In the genomic region with DNA sequence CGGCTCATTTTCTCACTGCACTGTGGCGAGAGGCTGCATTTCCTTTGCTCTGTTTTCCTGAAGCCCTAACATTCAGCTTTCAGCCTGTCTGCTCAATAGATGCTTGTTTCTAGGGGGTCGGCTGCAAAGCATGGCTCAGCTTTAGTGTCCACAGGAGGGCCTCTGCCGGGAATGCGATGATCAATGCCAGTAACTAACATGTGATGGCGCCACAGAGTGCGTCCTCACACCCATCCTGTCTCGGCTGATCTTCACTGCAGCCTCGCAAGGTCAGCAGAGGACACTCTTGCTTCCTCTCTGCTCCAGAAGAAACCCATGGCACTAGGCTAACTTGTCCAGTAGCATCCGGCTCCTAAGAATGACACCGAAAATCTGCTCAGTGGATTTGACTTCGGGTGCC, we compare ENCODE assay signal across 21 cellular contexts.
DNase-seq lines count a peak whose midpoint lies in the region; TF ChIP-seq lines count a peak whose summit lies in the region.
"Had no signal": no experiment of that assay in that cellular context is flagged by ENCODE, and none has a peak within 500 bp of the region (broad histone marks: within the 10 kb centered on the region; RNA-seq: fewer than 3 reads in every experiment).

No MANE protein-coding gene starts in this region.

- H2AK5ac ChIP-seq in H9 (ENCODE audit: insufficient read length, low read length): no peak overlapping the region

- H2BK5ac ChIP-seq in H9 (ENCODE audit: insufficient read length, low read length): no peak overlapping the region

- no peaks in the 10 kb centered on the region for H3K23me2 ChIP-seq in H9 (ENCODE audit: insufficient read length, low read depth, low read length, poor library complexity, severe bottlenecking)

- H3K4ac ChIP-seq in H9 (ENCODE audit: low read depth, low read length): no peak overlapping the region

- H3K9me3 ChIP-seq in BE2C: no peaks in the 10 kb centered on the region
- H3K9me3 ChIP-seq in H9 (ENCODE audit: control insufficient read depth, low read depth, low read length): no peaks in the 10 kb centered on the region
- H3K9me3 ChIP-seq in WERI-Rb-1 (ENCODE audit: severe bottlenecking): no peaks in the 10 kb centered on the region
- H3K9me3 ChIP-seq in iPS DF 6.9 (ENCODE audit: control insufficient read depth, insufficient read depth, low read length): no peaks in the 10 kb centered on the region

- no peak overlapping the region for H2BK12ac ChIP-seq in H9 (ENCODE audit: insufficient read length, low read depth, low read length)

- no peak overlapping the region for H3K9ac ChIP-seq in H9 (ENCODE audit: extremely low read depth, insufficient read length, low read length)

- H3K56ac ChIP-seq in H9 (ENCODE audit: insufficient read length, low read depth, low read length): no peak overlapping the region

- H4K20me1 ChIP-seq in H9 (ENCODE audit: control insufficient read depth, insufficient read depth, insufficient read length): peaks cover 2% of the 10 kb centered on the region

- no peak overlapping the region for H2BK120ac ChIP-seq in H9 (ENCODE audit: low read depth, low read length, poor library complexity, severe bottlenecking)

- no CpG with 5 or more reads among the region's 12 CpGs for WGBS in H9 (ENCODE audit: extremely low coverage, insufficient read length, low lambda C conversion rate)
- WGBS in iPS DF 6.9 (ENCODE audit: insufficient coverage, insufficient read length): no CpG with 5 or more reads among the region's 12 CpGs

- no peak overlapping the region for H3K14ac ChIP-seq in H9 (ENCODE audit: insufficient read depth, low read length)

- H3K4me1 Mint-ChIP-seq in H9: peaks cover 3% of the 10 kb centered on the region in 2 experiments
- H3K4me1 Mint-ChIP-seq in activated T-cell treated with anti-CD3 and anti-CD28 coated beads, Interleukin-2, amount 50 U/mL, for 24 hours (ENCODE audit: low read depth): no peaks in the 10 kb centered on the region
- H3K4me1 Mint-ChIP-seq: naive B cell had no signal

- no peak overlapping the region for H4K91ac ChIP-seq in H9 (ENCODE audit: insufficient read length, low read depth, low read length)

- no peak overlapping the region for H4K5ac ChIP-seq in H9 (ENCODE audit: insufficient read length, low read depth, low read length)

- no peak overlapping the region for H3K4me3 ChIP-seq in BE2C (ENCODE audit: low read depth, low read length)
- H3K4me3 ChIP-seq in WERI-Rb-1 (ENCODE audit: low read depth, low read length): no peak overlapping the region
- H3K4me3 ChIP-seq in iPS DF 6.9 (ENCODE audit: low read length): no peak overlapping the region
- H3K4me3 ChIP-seq: PC-9, SK-N-MC had no signal

- no peaks in the 10 kb centered on the region for H3K36me3 ChIP-seq in BE2C
- H3K36me3 ChIP-seq in WERI-Rb-1: no peaks in the 10 kb centered on the region
- H3K36me3 ChIP-seq in iPS DF 6.9 (ENCODE audit: control insufficient read depth, insufficient read depth, low read length): no peaks in the 10 kb centered on the region

- no peak overlapping the region for H3K4me2 ChIP-seq in H9 (ENCODE audit: insufficient read depth, insufficient read length, low read length)
- H3K4me2 ChIP-seq: PC-9 had no signal

- H3K4me1 ChIP-seq in BE2C (no peaks in the 10 kb centered on the region), H9 (ENCODE audit: insufficient read depth, low read length) (no peaks in the 10 kb centered on the region), iPS DF 6.9 (ENCODE audit: control insufficient read depth, insufficient read depth, low read length) (no peaks in the 10 kb centered on the region)

- no peaks in the 10 kb centered on the region for H3K79me2 ChIP-seq in H9 (ENCODE audit: insufficient read depth, low read length)

- H3K4me3 Mint-ChIP-seq in H9: no peak overlapping the region
- no peak overlapping the region for H3K4me3 Mint-ChIP-seq in activated T-cell treated with anti-CD3 and anti-CD28 coated beads, Interleukin-2, amount 50 U/mL, for 24 hours
- H3K4me3 Mint-ChIP-seq: naive B cell had no signal

- TF ChIP-seq CTCF in BE2C (IDR thresholded peaks at IDR 0.05; ENCODE audit: low read depth, low read length) (peak; percentile 48), H9 (conservative IDR thresholded peaks at IDR 0.05) (peak; percentile 81), WERI-Rb-1 (IDR thresholded peaks at IDR 0.05; ENCODE audit: low read depth, low read length) (peak; percentile 95)

- no peaks in the 10 kb centered on the region for H3K79me1 ChIP-seq in H9 (ENCODE audit: insufficient read depth, low read depth, low read length, poor library complexity, severe bottlenecking)

- no peak overlapping the region for H2BK15ac ChIP-seq in H9 (ENCODE audit: low read depth, low read length)

- no peak overlapping the region for H3T11ph ChIP-seq in H9 (ENCODE audit: low read length)

- H3K27ac ChIP-seq in H9 (ENCODE audit: insufficient read length, low read depth, low read length): no peak overlapping the region
- no peak overlapping the region for H3K27ac ChIP-seq in WERI-Rb-1
- H3K27ac ChIP-seq in iPS DF 6.9 (ENCODE audit: low read length): no peak overlapping the region
- H3K27ac ChIP-seq: PC-9, SK-N-MC had no signal

- H3K9me3 Mint-ChIP-seq in H9: no peaks in the 10 kb centered on the region; a peak in 1 of 5 replicates
- H3K9me3 Mint-ChIP-seq in activated T-cell treated with anti-CD3 and anti-CD28 coated beads, Interleukin-2, amount 50 U/mL, for 24 hours: no peaks in the 10 kb centered on the region
- H3K9me3 Mint-ChIP-seq: activated T-helper 2 cell treated with anti-CD3 and anti-CD28 coated beads, Interferon-gamma antibody, Interleukin-2, Interleukin-4, amounts not matched to agents 10 μg/mL and 5 μg/mL and 100 μg/mL, durations not matched to agents 14 hours and 24 hours and 36 hours had no signal

- H3K18ac ChIP-seq in H9 (ENCODE audit: insufficient read length, low read depth, low read length): no peak overlapping the region

- DNase-seq in BE2C (peak; percentile 24), H9 (peak; percentile 85), WERI-Rb-1 (peak; percentile 67), iPS DF 6.9 (ENCODE audit: low read depth, low spot score) (peak; percentile 50), DMS79 treated with DMSO at 0.1 percent for 48 hours (lab: John Stamatoyannopoulos, UW) (no peak), T-helper 1 cell (no peak), NCI-H1048 (lab: John Stamatoyannopoulos, UW) (no peak)
- no peak for DNase-seq in activated T-cell treated with anti-CD3 and anti-CD28 coated beads, Interleukin-2, amount 50 U/mL, for 24 hours
- DNase-seq: activated CD4-positive, CD25-positive, alpha-beta regulatory T cell treated with anti-CD3 and anti-CD28 coated beads, Interleukin-2, amount 50 U/mL, for 72 hours; caudate nucleus; effector memory CD4-positive, alpha-beta T cell; islet precursor cell; naive B cell; NCI-H1436; NCI-H510A; PC-9; small intestine; stimulated activated CD4-positive, alpha-beta T cell treated with anti-CD3 and anti-CD28 coated beads, Interleukin-4, amount 100 ng/mL, for 4 hours; T1000 had no signal

- no peak overlapping the region for H2AFZ ChIP-seq in H9 (ENCODE audit: low read length)
- H2AFZ ChIP-seq: PC-9 had no signal

- no peak overlapping the region for H3K23ac ChIP-seq in H9 (ENCODE audit: insufficient read length, low read depth, low read length)

- H3K27ac Mint-ChIP-seq in H9: no peak overlapping the region
- no peak overlapping the region for H3K27ac Mint-ChIP-seq in activated T-cell treated with anti-CD3 and anti-CD28 coated beads, Interleukin-2, amount 50 U/mL, for 24 hours
- H3K27ac Mint-ChIP-seq: activated T-helper 2 cell treated with anti-CD3 and anti-CD28 coated beads, Interferon-gamma antibody, Interleukin-2, Interleukin-4, amounts not matched to agents 10 μg/mL and 5 μg/mL and 100 μg/mL, durations not matched to agents 14 hours and 24 hours and 36 hours; naive B cell had no signal

- H3K36me3 Mint-ChIP-seq in H9 (ENCODE audit: insufficient read depth in 1 of 3, low read depth in 3 of 3): no peaks in the 10 kb centered on the region
- H3K36me3 Mint-ChIP-seq in activated T-cell treated with anti-CD3 and anti-CD28 coated beads, Interleukin-2, amount 50 U/mL, for 24 hours (ENCODE audit: low read depth): no peaks in the 10 kb centered on the region
- H3K36me3 Mint-ChIP-seq: naive B cell had no signal

- no peak overlapping the region for H4K8ac ChIP-seq in H9 (replicated peaks; ENCODE audit: insufficient read length, low read depth, low read length)

- H2BK20ac ChIP-seq in H9 (ENCODE audit: low read depth, low read length, poor library complexity, severe bottlenecking): no peak overlapping the region

- H3K27me3 ChIP-seq in BE2C (no peaks in the 10 kb centered on the region), H9 (ENCODE audit: insufficient read depth, low read length) (no peaks in the 10 kb centered on the region), WERI-Rb-1 (ENCODE audit: insufficient read depth, low read depth, severe bottlenecking) (no peaks in the 10 kb centered on the region), iPS DF 6.9 (ENCODE audit: control insufficient read depth, insufficient read depth, low read length) (no peaks in the 10 kb centered on the region)

- no peaks in the 10 kb centered on the region for H3K27me3 Mint-ChIP-seq in H9 (ENCODE audit: low read depth)
- no peaks in the 10 kb centered on the region for H3K27me3 Mint-ChIP-seq in activated T-cell treated with anti-CD3 and anti-CD28 coated beads, Interleukin-2, amount 50 U/mL, for 24 hours

Comparison
In these comparisons a context has a peak if more than half of its experiments do, and no peak if none do; other contexts are left out.
1. DNase-seq: peak in BE2C (single experiment), H9 (single experiment), WERI-Rb-1 (single experiment) and iPS DF 6.9 (single experiment); none in activated T-cell treated with anti-CD3 and anti-CD28 coated beads, Interleukin-2, amount 50 U/mL, for 24 hours (single experiment), DMS79 treated with DMSO at 0.1 percent for 48 hours (single experiment), T-helper 1 cell (0 of 5) and NCI-H1048 (single experiment).
2. Peak in every context shown above with its lines, with median percentiles within 50 percentile points of each other: CTCF ChIP-seq.